In genomic region chr4:187179086-187180070, GRCh38 we compare ENCODE assay signal across 27 cellular contexts.
DNase-seq lines count a peak whose midpoint lies in the region; ATAC-seq, FAIRE-seq and TF ChIP-seq lines count a peak whose summit lies in the region.
"Had no signal": no experiment of that assay in that cellular context is flagged by ENCODE, and none has a peak within 500 bp of the region (broad histone marks: within the 10 kb centered on the region; RNA-seq: fewer than 3 reads in every experiment).

No MANE protein-coding gene starts in this region.

- no peak overlapping the region for H2BK15ac ChIP-seq in H1 (ENCODE audit: low read length)

- no peak overlapping the region for H3K4ac ChIP-seq in H1 (replicated peaks; ENCODE audit: insufficient read length, low read depth, low read length)

- no peaks in the 10 kb centered on the region for H3K27me3 Mint-ChIP-seq in mesothelial cell of epicardium (ENCODE audit: low read depth)
- H3K27me3 Mint-ChIP-seq: activated naive CD8-positive, alpha-beta T cell; activated T-helper 17 cell treated with anti-CD3 and anti-CD28 coated beads, Interleukin-2, amount 50 U/mL, for 72 hours; B cell; natural killer cell treated with Interleukin-12 subunit alpha and Interleukin-12 subunit beta and Interleukin-15 and Interleukin-18, amount 100 ng/mL, for 72 hours had no signal

- H3K4me1 Mint-ChIP-seq in mesothelial cell of epicardium, result peaks cover 29% of the 10 kb centered on the region
- H3K4me1 Mint-ChIP-seq: activated T-helper 17 cell treated with anti-CD3 and anti-CD28 coated beads, Interleukin-2, amount 50 U/mL, for 72 hours; B cell had no signal

- H4K91ac ChIP-seq in H1 (replicated peaks; ENCODE audit: insufficient read length, low read length), result no peak overlapping the region

- H3K4me3 Mint-ChIP-seq in mesothelial cell of epicardium, result no peak overlapping the region
- H3K4me3 Mint-ChIP-seq: activated naive CD8-positive, alpha-beta T cell; activated T-helper 17 cell treated with anti-CD3 and anti-CD28 coated beads, Interleukin-2, amount 50 U/mL, for 72 hours; B cell; HFFc6; natural killer cell treated with Interleukin-12 subunit alpha and Interleukin-12 subunit beta and Interleukin-15 and Interleukin-18, amount 100 ng/mL, for 72 hours had no signal

- peak overlapping the region; percentile 33 for H4K5ac ChIP-seq in H1 (ENCODE audit: insufficient read length, low read depth, low read length)

- no peak overlapping the region for H3K18ac ChIP-seq in H1 (ENCODE audit: extremely low read depth, low read length)

- peak; percentile 5 for DNase-seq in NCI-H1436 treated with DMSO at 0.1 percent for 48 hours (lab: John Stamatoyannopoulos, UW)
- DNase-seq in NCI-H1436 (lab: John Stamatoyannopoulos, UW), result no peak
- peak; percentile 29 for DNase-seq in NCI-H524 treated with DMSO at 0.1 percent for 48 hours (lab: John Stamatoyannopoulos, UW)
- DNase-seq in H1 (ENCODE audit: low read depth in 1 of 2, low spot score in 2 of 2), result no peak
- no peak for DNase-seq in mesothelial cell of epicardium (ENCODE audit: low spot score in 2 of 2, unreplicated experiment in 2 of 2)
- DNase-seq in prostate gland (ENCODE audit: low spot score), result no peak
- no peak for DNase-seq in SIG-M5 (lab: John Stamatoyannopoulos, UW)
- DNase-seq: body of pancreas; DND-41; effector memory CD4-positive, alpha-beta T cell; gastrocnemius medialis; HFFc6; Karpas-422; midbrain; NCI-H2227 treated with DMSO at 0.1 percent for 48 hours; WERI-Rb-1 had no signal

- no peaks in the 10 kb centered on the region for H3K36me3 Mint-ChIP-seq in mesothelial cell of epicardium
- H3K36me3 Mint-ChIP-seq: activated naive CD8-positive, alpha-beta T cell had no signal

- intact Hi-C loops in prostate gland (cut with DNase I), result no loop called here

- no peak for TF ChIP-seq CTCF in H1 (IDR thresholded peaks at IDR 0.05; ENCODE audit: control extremely low read depth in 1 of 3, insufficient read depth in 1 of 3, low read depth in 1 of 3, low read length in 3 of 3)
- no peak for TF ChIP-seq CTCF in mesothelial cell of epicardium (IDR thresholded peaks at IDR 0.05; ENCODE audit: unreplicated experiment)
- no peak for TF ChIP-seq CTCF in prostate gland (IDR thresholded peaks at IDR 0.05)

- no peak overlapping the region for H3K56ac ChIP-seq in H1 (replicated peaks; ENCODE audit: insufficient read length, low read depth, low read length)

- no peak overlapping the region for H3K9ac ChIP-seq in H1 (replicated peaks in 1 of 4; ENCODE audit: extremely low read depth in 1 of 4, low read depth in 3 of 4, low read length in 3 of 4)

- no peak overlapping the region for H2BK20ac ChIP-seq in H1 (ENCODE audit: low read length)

- peaks cover 2% of the 10 kb centered on the region for H3K9me3 Mint-ChIP-seq in mesothelial cell of epicardium
- H3K9me3 Mint-ChIP-seq: HFFc6 had no signal

- no peak overlapping the region for H2BK5ac ChIP-seq in H1 (ENCODE audit: low read depth, low read length)

- H3K4me2 ChIP-seq in H1 (ENCODE audit: insufficient read depth in 1 of 2, low read depth in 2 of 2, low read length in 2 of 2), result no peak overlapping the region; a peak in 1 of 4 replicates
- H3K4me2 ChIP-seq: A549 had no signal

- H3K27me3 ChIP-seq in H1 (replicated peaks in 1 of 4; ENCODE audit: control insufficient read depth in 3 of 4, extremely low read depth in 1 of 4, insufficient read depth in 3 of 4, low read length in 3 of 4) (peaks cover 0 to 1% (median 0%) of the 10 kb centered on the region in 4 experiments; a peak in 1 of 7 replicates), prostate gland (replicated peaks; ENCODE audit: insufficient read depth) (no peaks in the 10 kb centered on the region)
- H3K27me3 ChIP-seq: body of pancreas, gastrocnemius medialis had no signal

- POLR2A ChIA-PET in H1 (lab: Charles Lee; ENCODE audit: partially characterized antibody), result no interaction called here

- no peaks in the 10 kb centered on the region for H3K9me3 ChIP-seq in H1 (ENCODE audit: insufficient read depth in 2 of 2, low read depth in 1 of 2, low read length in 1 of 2)
- H3K9me3 ChIP-seq in prostate gland, result no peaks in the 10 kb centered on the region
- H3K9me3 ChIP-seq: A549, body of pancreas, gastrocnemius medialis had no signal

- no peak for FAIRE-seq in H1 (lab: Jason Lieb, UNC)
- FAIRE-seq: A549, colon, GM12891, GM19239, urothelium cell line had no signal

- H2BK12ac ChIP-seq in H1 (ENCODE audit: low read depth, low read length), result no peak overlapping the region

- H3K4me1 ChIP-seq in H1 (replicated peaks in 1 of 4; ENCODE audit: control insufficient read depth in 3 of 4, insufficient read depth in 4 of 4, low read length in 3 of 4) (peaks cover 0 to 3% (median under 1%) of the 10 kb centered on the region in 4 experiments; a peak in 2 of 7 replicates), prostate gland (replicated peaks) (no peaks in the 10 kb centered on the region)
- H3K4me1 ChIP-seq: A549, body of pancreas, gastrocnemius medialis had no signal

- WGBS in H1 (ENCODE audit: extremely low coverage in 1 of 2, insufficient coverage in 1 of 2, insufficient read length in 1 of 2, insufficient replicate concordance in 2 of 2, low coverage in 1 of 2, low lambda C conversion rate in 2 of 2, missing lambda C conversion rate in 1 of 2), 2 experiments, result 71% methylated on average over 10 of the region's 10 CpGs; no CpG with 5 or more reads in 1 of the 2 experiments
- WGBS in prostate gland, result 56% methylated on average over 10 of the region's 10 CpGs

- TF ChIP-seq POLR2A in H1 (IDR thresholded peaks at IDR 0.05; ENCODE audit: control extremely low read depth in 1 of 2, low read depth in 2 of 2, low read length in 2 of 2) (no peak), prostate gland (IDR thresholded peaks at IDR 0.05) (no peak)

- no peak overlapping the region for H2AK5ac ChIP-seq in H1 (ENCODE audit: low read depth, low read length)

- CTCF ChIA-PET in H1 (lab: Charles Lee; ENCODE audit: partially characterized antibody), result interaction anchor here (0.6 kb wide), 1 partner anchor 265 kb away, joined by 3 read pairs; no protein-coding TSS in a partner anchor

- H3K23me2 ChIP-seq in H1 (ENCODE audit: low read depth, low read length), result no peaks in the 10 kb centered on the region; the same call in 1 of the 2 replicates

- no peaks in the 10 kb centered on the region for H4K20me1 ChIP-seq in H1 (replicated peaks in 1 of 2; ENCODE audit: control insufficient read depth in 1 of 2, insufficient read depth in 2 of 2, low read length in 2 of 2)

- H3K27ac ChIP-seq in H1 (ENCODE audit: low read depth, low read length), result no peak overlapping the region
- no peak overlapping the region for H3K27ac ChIP-seq in prostate gland
- H3K27ac ChIP-seq: A549, body of pancreas, gastrocnemius medialis, RWPE1, WERI-Rb-1 had no signal

- no peak for TF ChIP-seq EP300 in H1 (IDR thresholded peaks at IDR 0.05; ENCODE audit: borderline replicate concordance in 1 of 2, low read depth in 2 of 2, low read length in 2 of 2)

- H3K36me3 ChIP-seq in H1 (ENCODE audit: control insufficient read depth in 2 of 4, insufficient read depth in 4 of 4, low read length in 3 of 4), result no peaks in the 10 kb centered on the region
- H3K36me3 ChIP-seq in prostate gland, result no peaks in the 10 kb centered on the region
- H3K36me3 ChIP-seq: gastrocnemius medialis, WERI-Rb-1 had no signal

- H3K23ac ChIP-seq in H1 (ENCODE audit: insufficient read length), result no peak overlapping the region

- no peak overlapping the region for H3K14ac ChIP-seq in H1 (ENCODE audit: insufficient read length)

- no peaks in the 10 kb centered on the region for H3K79me2 ChIP-seq in H1 (ENCODE audit: control insufficient read depth in 1 of 2, insufficient read depth in 2 of 2, low read length in 2 of 2)

- peak overlapping the region; percentile 1 for H3K27ac Mint-ChIP-seq in mesothelial cell of epicardium
- H3K27ac Mint-ChIP-seq: activated naive CD8-positive, alpha-beta T cell; activated T-helper 17 cell treated with anti-CD3 and anti-CD28 coated beads, Interleukin-2, amount 50 U/mL, for 72 hours; B cell; HFFc6; natural killer cell treated with Interleukin-12 subunit alpha and Interleukin-12 subunit beta and Interleukin-15 and Interleukin-18, amount 100 ng/mL, for 72 hours had no signal

- no peak for TF ChIP-seq RAD21 in H1 (IDR thresholded peaks at IDR 0.05 in 1 of 2, conservative IDR thresholded peaks at IDR 0.05 in 1 of 2; ENCODE audit: low read depth in 2 of 2, low read length in 2 of 2)

- H2BK120ac ChIP-seq in H1 (replicated peaks; ENCODE audit: low read depth, low read length), result no peak overlapping the region

- H3K79me1 ChIP-seq in H1 (ENCODE audit: low read depth, low read length), result no peaks in the 10 kb centered on the region

- ATAC-seq in HG03025 (IDR thresholded peaks at IDR 0.05; ENCODE audit: low FRiP score, unreplicated experiment), result no peak
- ATAC-seq: A549; activated T-helper 17 cell treated with anti-CD3 and anti-CD28 coated beads, Interleukin-2, amount 50 U/mL, for 72 hours; body of pancreas; gastrocnemius medialis; natural killer cell treated with Interleukin-12 subunit alpha and Interleukin-12 subunit beta and Interleukin-15 and Interleukin-18, amount 100 ng/mL, for 72 hours had no signal

- H4K8ac ChIP-seq in H1 (ENCODE audit: extremely low read depth, insufficient read depth, low read length), result no peak overlapping the region

- peak overlapping the region; percentile 61; the same call in 1 of the 2 replicates for H2AFZ ChIP-seq in H1 (ENCODE audit: low read length)

- H3K4me3 ChIP-seq in H1 (ENCODE audit: extremely low read depth in 1 of 4, insufficient read depth in 2 of 4, low read depth in 3 of 4, low read length in 4 of 4) (no peak overlapping the region), prostate gland (no peak overlapping the region)
- H3K4me3 ChIP-seq: A549, body of pancreas, gastrocnemius medialis had no signal

TF ChIP-seq in H1, 55 proteins besides CTCF, POLR2A, EP300 and RAD21:
- TF ChIP-seq USF2 (IDR thresholded peaks at IDR 0.05; ENCODE audit: low read length) (peak; percentile 15; the same call in 1 of the 2 replicates), BACH1 (IDR thresholded peaks at IDR 0.05; ENCODE audit: low read length) (no peak)

Comparison
In these comparisons a context has a peak if more than half of its experiments do, and no peak if none do; other contexts are left out.
1. DNase-seq: peak in NCI-H1436 treated with DMSO at 0.1 percent for 48 hours (single experiment) and NCI-H524 treated with DMSO at 0.1 percent for 48 hours (single experiment); none in NCI-H1436 (single experiment), H1 (0 of 2), mesothelial cell of epicardium (0 of 2), prostate gland (single experiment) and SIG-M5 (single experiment).